ENCODE assay signal across 14 cellular contexts in the genomic region with DNA sequence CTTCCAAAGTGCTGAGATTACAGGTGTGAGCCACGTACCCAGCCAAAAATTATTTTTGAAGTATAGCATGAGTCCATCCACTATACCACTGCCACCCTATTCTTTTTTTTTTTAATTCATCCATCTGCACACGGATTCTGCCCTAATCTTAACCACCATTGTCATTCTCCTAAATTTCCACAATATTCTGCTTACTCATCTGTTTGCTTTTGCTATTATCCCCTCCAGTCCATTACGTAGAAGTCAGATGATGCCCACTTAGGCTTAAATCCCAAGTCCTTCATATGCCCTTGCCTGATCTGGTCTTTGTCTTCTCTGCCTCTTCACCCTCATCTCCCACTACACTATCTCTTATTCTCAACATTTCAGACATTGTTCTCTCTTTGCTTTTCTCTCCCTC.
"Had no signal": no experiment of that assay in that cellular context is flagged by ENCODE, and none has a peak within 500 bp of the region (broad histone marks: within the 10 kb centered on the region; RNA-seq: fewer than 3 reads in every experiment).

No MANE protein-coding gene starts in this region.

- H3K27me3 ChIP-seq: esophagus muscularis mucosa, sigmoid colon, upper lobe of right lung had no signal

- H3K27me3 Mint-ChIP-seq: activated naive CD4-positive, alpha-beta T cell treated with anti-CD3 and anti-CD28 coated beads, Interleukin-2, amount 50 U/mL, for 24 hours had no signal

- H3K27ac Mint-ChIP-seq: activated naive CD4-positive, alpha-beta T cell treated with anti-CD3 and anti-CD28 coated beads, Interleukin-2, amount 50 U/mL, for 24 hours; naive thymus-derived CD4-positive, alpha-beta T cell had no signal

- H3K36me3 Mint-ChIP-seq: activated naive CD4-positive, alpha-beta T cell treated with anti-CD3 and anti-CD28 coated beads, Interleukin-2, amount 50 U/mL, for 24 hours had no signal

- H3K36me3 ChIP-seq: esophagus muscularis mucosa, lower lobe of right lung, sigmoid colon, upper lobe of right lung had no signal

- H3K9me3 Mint-ChIP-seq: activated naive CD4-positive, alpha-beta T cell treated with anti-CD3 and anti-CD28 coated beads, Interleukin-2, amount 50 U/mL, for 24 hours had no signal

- DNase-seq: activated CD4-positive, alpha-beta T cell treated with anti-CD3 and anti-CD28 coated beads, Interleukin-2, amount 50 U/mL, for 1 hour; activated T-cell treated with anti-CD3 and anti-CD28 coated beads, Interleukin-2, amount 50 U/mL, for 1 hour; left cardiac atrium; lower lobe of right lung; naive thymus-derived CD4-positive, alpha-beta T cell; psoas muscle; sigmoid colon; stimulated activated CD4-positive, alpha-beta T cell treated with anti-CD3 and anti-CD28 coated beads, Interleukin-2, amount 100 ng/mL, for 24 hours; stimulated activated naive CD4-positive, alpha-beta T cell; substantia nigra; T-helper 2 cell; upper lobe of right lung had no signal

- H3K4me1 Mint-ChIP-seq: activated naive CD4-positive, alpha-beta T cell treated with anti-CD3 and anti-CD28 coated beads, Interleukin-2, amount 50 U/mL, for 24 hours had no signal

- ATAC-seq: left cardiac atrium; naive thymus-derived CD4-positive, alpha-beta T cell; psoas muscle had no signal

- H3K9me3 ChIP-seq: esophagus muscularis mucosa, lower lobe of right lung, psoas muscle, sigmoid colon, upper lobe of right lung had no signal

- H3K4me3 ChIP-seq: esophagus muscularis mucosa, lower lobe of right lung, psoas muscle, sigmoid colon, upper lobe of right lung had no signal

- H3K27ac ChIP-seq: lower lobe of right lung, psoas muscle had no signal

- H3K4me3 Mint-ChIP-seq: activated naive CD4-positive, alpha-beta T cell treated with anti-CD3 and anti-CD28 coated beads, Interleukin-2, amount 50 U/mL, for 24 hours; naive thymus-derived CD4-positive, alpha-beta T cell had no signal
